In the genomic region with DNA sequence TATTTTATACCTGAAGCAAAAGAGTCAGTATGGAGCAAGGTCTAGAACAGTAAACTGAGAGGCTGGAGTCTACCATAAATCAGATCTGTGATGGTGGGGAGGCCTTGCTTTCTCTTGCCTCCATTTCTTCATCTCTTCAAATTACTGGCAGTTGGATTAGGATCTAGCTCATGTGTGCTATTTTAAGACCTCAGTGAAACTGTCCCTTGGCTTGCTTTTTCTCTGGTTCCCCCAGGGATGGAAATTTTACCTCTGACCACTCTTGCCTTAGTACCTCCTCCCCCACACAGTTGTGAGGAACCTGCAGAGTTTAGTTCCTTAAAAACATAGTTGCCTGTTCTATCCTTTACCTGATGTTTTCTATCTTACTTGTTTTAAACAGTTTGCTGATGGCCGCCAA, we compare ENCODE assay signal across 13 cellular contexts.
"Had no signal": no experiment of that assay in that cellular context is flagged by ENCODE, and none has a peak within 500 bp of the region (broad histone marks: within the 10 kb centered on the region; RNA-seq: fewer than 3 reads in every experiment).

No MANE protein-coding gene starts in this region.

- H3K9me3 ChIP-seq: gastrocnemius medialis, lower lobe of right lung, upper lobe of right lung had no signal

- H3K4me3 Mint-ChIP-seq: nephron, WTC11 had no signal

- H3K4me1 ChIP-seq: upper lobe of right lung had no signal

- H3K27ac ChIP-seq: gastrocnemius medialis, lower lobe of right lung, upper lobe of right lung had no signal

- H3K27me3 ChIP-seq: gastrocnemius medialis, upper lobe of right lung had no signal

- H3K9me3 Mint-ChIP-seq: nephron, WTC11 had no signal

- ATAC-seq: gastrocnemius medialis, lower lobe of right lung, upper lobe of right lung, WTC11 had no signal

- DNase-seq: activated CD4-positive, alpha-beta T cell treated with anti-CD3 and anti-CD28 coated beads for 4 hours; activated CD8-positive, alpha-beta memory T cell treated with anti-CD3 and anti-CD28 coated beads, Interleukin-2, amount 50 U/mL, for 4 hours; activated naive CD4-positive, alpha-beta T cell; effector CD4-positive, alpha-beta T cell; gastrocnemius medialis; head of caudate nucleus; lower lobe of right lung; nucleus accumbens; posterior cingulate gyrus; stimulated activated CD4-positive, alpha-beta T cell treated with anti-CD3 and anti-CD28 coated beads, Interleukin-2, amount 100 ng/mL, for 24 hours; upper lobe of right lung had no signal

- H3K27ac Mint-ChIP-seq: WTC11 had no signal

- H3K4me3 ChIP-seq: gastrocnemius medialis, lower lobe of right lung, upper lobe of right lung had no signal
